17 cellular contexts compared by ENCODE assay signal in the genomic region with DNA sequence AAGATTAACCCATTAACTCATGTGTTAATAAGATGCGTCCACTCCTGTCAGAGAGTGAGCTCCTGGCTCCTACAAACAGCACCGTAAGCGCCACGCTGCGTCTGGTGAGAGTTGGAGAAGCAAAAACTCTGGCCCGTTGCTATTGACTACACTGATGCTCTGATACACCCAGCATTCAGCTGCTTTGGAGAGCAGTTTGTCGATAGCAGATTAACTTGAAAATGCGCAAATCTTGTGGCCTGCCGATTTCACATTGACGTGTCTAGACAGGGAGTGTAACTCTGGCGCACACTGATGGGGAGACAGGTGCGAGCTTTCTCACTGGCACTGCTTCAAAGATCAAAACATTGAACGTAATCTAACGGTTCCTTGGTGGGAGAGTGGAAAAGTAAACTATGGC.
A peak's percentile ranks its signal among the peaks of the same experiment; 100 is the strongest.
DNase-seq lines count a peak whose midpoint lies in the region; ATAC-seq and TF ChIP-seq lines count a peak whose summit lies in the region.
"Had no signal": no experiment of that assay in that cellular context is flagged by ENCODE, and none has a peak within 500 bp of the region (broad histone marks: within the 10 kb centered on the region; RNA-seq: fewer than 3 reads in every experiment).

No MANE protein-coding gene starts in this region.

- TF ChIP-seq CTCF in coronary artery (IDR thresholded peaks at IDR 0.05) (no peak), lung (IDR thresholded peaks at IDR 0.05; ENCODE audit: control extremely low read depth, extremely low read depth) (no peak)

- no peaks in the 10 kb centered on the region for H3K9me3 ChIP-seq in lung (ENCODE audit: control insufficient read depth in 2 of 2, insufficient read depth in 1 of 2, low read length in 1 of 2)
- H3K9me3 ChIP-seq: BE2C had no signal

- WGBS in lung, 2 donors, result 89 to 93% methylated on average over 14 of the region's 14 CpGs

- no peak overlapping the region for H3K4me3 ChIP-seq in coronary artery
- H3K4me3 ChIP-seq in lung, result no peak overlapping the region

- no peak overlapping the region for H3K27ac ChIP-seq in coronary artery
- H3K27ac ChIP-seq in lung (ENCODE audit: low read depth in 1 of 2, low read length in 1 of 2), result no peak overlapping the region
- no peak overlapping the region for H3K27ac ChIP-seq in substantia nigra (ENCODE audit: low read depth, low read length, poor library complexity, severe bottlenecking)
- H3K27ac ChIP-seq: C4-2B had no signal

- H3K36me3 ChIP-seq in lung (ENCODE audit: control insufficient read depth in 2 of 2, insufficient read depth in 2 of 2, low read length in 2 of 2), result no peaks in the 10 kb centered on the region
- H3K36me3 ChIP-seq: BE2C had no signal

- ATAC-seq in lung (ENCODE audit: insufficient read depth, low FRiP score), result no peak
- ATAC-seq: HepG2 had no signal

- no peaks in the 10 kb centered on the region for H3K27me3 ChIP-seq in lung (ENCODE audit: control insufficient read depth, insufficient read depth)
- H3K27me3 ChIP-seq: BE2C had no signal

- no peaks in the 10 kb centered on the region for H3K4me1 ChIP-seq in lung (ENCODE audit: control insufficient read depth in 2 of 2, insufficient read depth in 2 of 2, low read length in 2 of 2)

- DNase-seq in activated CD8-positive, alpha-beta memory T cell treated with anti-CD3 and anti-CD28 coated beads, Interleukin-2, amount 50 U/mL, for 48 hours, result peak; percentile 33
- DNase-seq in activated CD8-positive, alpha-beta memory T cell treated with anti-CD3 and anti-CD28 coated beads for 24 hours, result no peak
- peak; percentile 36 for DNase-seq in coronary artery (ENCODE audit: low spot score)
- peak; percentile 25 for DNase-seq in lung (ENCODE audit: low spot score)
- peak; percentile 20 for DNase-seq in ureter (ENCODE audit: low spot score)
- DNase-seq in RKO (ENCODE audit: low spot score), result no peak
- no peak for DNase-seq in substantia nigra (lab: John Stamatoyannopoulos, UW)
- no peak for DNase-seq in DMS153 treated with DMSO at 0.1 percent for 48 hours (lab: John Stamatoyannopoulos, UW; ENCODE audit: unreplicated experiment)
- DNase-seq: ACHN; BE2C; CD4-positive, alpha-beta memory T cell; DND-41; GDM1; HCEC 1CT; HFFc6 had no signal

Comparison
In these comparisons a context has a peak if more than half of its experiments do, and no peak if none do; other contexts are left out.
1. DNase-seq: peak in activated CD8-positive, alpha-beta memory T cell treated with anti-CD3 and anti-CD28 coated beads, Interleukin-2, amount 50 U/mL, for 48 hours (single experiment), coronary artery (single experiment), lung (single experiment) and ureter (single experiment); none in activated CD8-positive, alpha-beta memory T cell treated with anti-CD3 and anti-CD28 coated beads for 24 hours (single experiment), RKO (single experiment), substantia nigra (0 of 49) and DMS153 treated with DMSO at 0.1 percent for 48 hours (single experiment).